9 cellular contexts compared by ENCODE assay signal in genomic region chr17:33297643-33298042, GRCh38. TPM values are rescaled to one million over a fixed set of nuclear protein-coding genes. Genes with fewer than 3 reads are reported as not detected.
"Had no signal": no experiment of that assay in that cellular context is flagged by ENCODE, and none has a peak within 500 bp of the region (broad histone marks: within the 10 kb centered on the region; RNA-seq: fewer than 3 reads in every experiment).

No MANE protein-coding gene starts in this region.

- H3K4me2 ChIP-seq: GM23338 had no signal

- DNase-seq: IMR-90, KG1 had no signal

- H3K36me3 ChIP-seq: HAP-1 had no signal

- ATAC-seq: GM23338, HCT116, K562 had no signal

- FAIRE-seq: H1, H54, HTR-8/SVneo, K562 had no signal

- H3K4me1 ChIP-seq: HAP-1 had no signal

- H3K9me3 ChIP-seq: HAP-1 had no signal

- H3K4me3 ChIP-seq: GM23338, HAP-1, K562 had no signal

RNA-seq across cellular contexts. Expression of gene ASIC2, which starts 4.5 kb away (rescaled TPM):
- polyA plus RNA-seq: K562 had no signal
